ENCODE assay signal across 7 cellular contexts in genomic region chr3:169196789-169197188, GRCh38.
"Had no signal": no experiment of that assay in that cellular context is flagged by ENCODE, and none has a peak within 500 bp of the region (broad histone marks: within the 10 kb centered on the region; RNA-seq: fewer than 3 reads in every experiment).

No MANE protein-coding gene starts in this region.

- H3K4me3 ChIP-seq: GM12878 had no signal

- FAIRE-seq: G401.6, GM12878, GM12892, GM18507, GM19239 had no signal

- DNase-seq: GDM1, GF-D8 had no signal

- ATAC-seq: GM12878 had no signal
